ENCODE assay signal across 2 cellular contexts in the genomic region with DNA sequence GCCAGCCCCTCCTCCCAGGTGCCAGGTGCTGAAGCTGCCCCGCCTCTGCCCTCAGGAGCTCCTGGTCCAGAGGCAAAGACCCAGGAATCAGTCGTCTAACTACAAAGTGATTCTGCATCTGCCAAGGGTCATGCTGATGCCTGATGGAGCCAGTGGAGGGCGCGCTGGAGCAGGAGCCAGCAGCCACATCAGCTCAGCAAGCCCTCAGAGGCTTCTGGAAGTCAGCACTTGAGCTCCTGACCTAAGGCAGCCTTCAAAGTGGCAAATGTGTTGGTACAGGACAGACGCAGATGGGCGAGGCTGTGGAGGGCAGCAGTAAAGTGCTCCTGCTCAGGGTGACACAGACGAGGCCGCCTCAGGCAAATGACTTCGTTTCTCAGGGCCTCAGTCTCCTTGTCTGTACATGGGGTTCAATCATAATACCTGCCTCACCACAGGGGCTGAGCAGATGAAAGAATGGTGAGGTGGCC.
TF ChIP-seq lines count a peak whose summit lies in the region.

No MANE protein-coding gene starts in this region.

TF ChIP-seq in HEK293, 187 proteins besides CTCF, POLR2A, EP300 and RAD21:
- TF ChIP-seq, protein P1, sequence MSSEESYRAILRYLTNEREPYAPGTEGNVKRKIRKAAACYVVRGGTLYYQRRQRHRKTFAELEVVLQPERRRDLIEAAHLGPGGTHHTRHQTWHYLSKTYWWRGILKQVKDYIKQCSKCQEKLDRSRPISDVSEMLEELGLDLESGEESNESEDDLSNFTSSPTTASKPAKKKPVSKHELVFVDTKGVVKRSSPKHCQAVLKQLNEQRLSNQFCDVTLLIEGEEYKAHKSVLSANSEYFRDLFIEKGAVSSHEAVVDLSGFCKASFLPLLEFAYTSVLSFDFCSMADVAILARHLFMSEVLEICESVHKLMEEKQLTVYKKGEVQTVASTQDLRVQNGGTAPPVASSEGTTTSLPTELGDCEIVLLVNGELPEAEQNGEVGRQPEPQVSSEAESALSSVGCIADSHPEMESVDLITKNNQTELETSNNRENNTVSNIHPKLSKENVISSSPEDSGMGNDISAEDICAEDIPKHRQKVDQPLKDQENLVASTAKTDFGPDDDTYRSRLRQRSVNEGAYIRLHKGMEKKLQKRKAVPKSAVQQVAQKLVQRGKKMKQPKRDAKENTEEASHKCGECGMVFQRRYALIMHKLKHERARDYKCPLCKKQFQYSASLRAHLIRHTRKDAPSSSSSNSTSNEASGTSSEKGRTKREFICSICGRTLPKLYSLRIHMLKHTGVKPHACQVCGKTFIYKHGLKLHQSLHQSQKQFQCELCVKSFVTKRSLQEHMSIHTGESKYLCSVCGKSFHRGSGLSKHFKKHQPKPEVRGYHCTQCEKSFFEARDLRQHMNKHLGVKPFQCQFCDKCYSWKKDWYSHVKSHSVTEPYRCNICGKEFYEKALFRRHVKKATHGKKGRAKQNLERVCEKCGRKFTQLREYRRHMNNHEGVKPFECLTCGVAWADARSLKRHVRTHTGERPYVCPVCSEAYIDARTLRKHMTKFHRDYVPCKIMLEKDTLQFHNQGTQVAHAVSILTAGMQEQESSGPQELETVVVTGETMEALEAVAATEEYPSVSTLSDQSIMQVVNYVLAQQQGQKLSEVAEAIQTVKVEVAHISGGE (tag by site-specific recombination; conservative IDR thresholded peaks at IDR 0.05; ENCODE audit: low read depth): no peak
- TF ChIP-seq ZNF2 (tag by site-specific recombination; IDR thresholded peaks at IDR 0.05) (no peak), ZNF645 (tag by site-specific recombination; IDR thresholded peaks at IDR 0.05) (no peak), ZNF19 (tag by site-specific recombination; IDR thresholded peaks at IDR 0.05; ENCODE audit: low read depth) (no peak), ZNF132 (tag by site-specific recombination; IDR thresholded peaks at IDR 0.05; ENCODE audit: borderline replicate concordance) (no peak), ZNF510 (tag by site-specific recombination; IDR thresholded peaks at IDR 0.05; ENCODE audit: insufficient replicate concordance) (no peak), SALL2 (tag by site-specific recombination; IDR thresholded peaks at IDR 0.05; ENCODE audit: borderline replicate concordance) (no peak), ZNF324 (tag by site-specific recombination; IDR thresholded peaks at IDR 0.05) (no peak), ZNF138 (tag by site-specific recombination; IDR thresholded peaks at IDR 0.05; ENCODE audit: borderline replicate concordance) (no peak), ZNF146 (tag by site-specific recombination; IDR thresholded peaks at IDR 0.05) (no peak), ZNF654 (tag by site-specific recombination; IDR thresholded peaks at IDR 0.05; ENCODE audit: low read depth) (peak; percentile 48), ZNF544 (tag by site-specific recombination; IDR thresholded peaks at IDR 0.05) (no peak), ZSCAN30 (tag by site-specific recombination; IDR thresholded peaks at IDR 0.05) (peak; percentile 98), ZEB2 (tag by site-specific recombination; IDR thresholded peaks at IDR 0.05) (no peak), ZNF677 (tag by site-specific recombination; IDR thresholded peaks at IDR 0.05) (no peak)
- TF ChIP-seq, protein P2, sequence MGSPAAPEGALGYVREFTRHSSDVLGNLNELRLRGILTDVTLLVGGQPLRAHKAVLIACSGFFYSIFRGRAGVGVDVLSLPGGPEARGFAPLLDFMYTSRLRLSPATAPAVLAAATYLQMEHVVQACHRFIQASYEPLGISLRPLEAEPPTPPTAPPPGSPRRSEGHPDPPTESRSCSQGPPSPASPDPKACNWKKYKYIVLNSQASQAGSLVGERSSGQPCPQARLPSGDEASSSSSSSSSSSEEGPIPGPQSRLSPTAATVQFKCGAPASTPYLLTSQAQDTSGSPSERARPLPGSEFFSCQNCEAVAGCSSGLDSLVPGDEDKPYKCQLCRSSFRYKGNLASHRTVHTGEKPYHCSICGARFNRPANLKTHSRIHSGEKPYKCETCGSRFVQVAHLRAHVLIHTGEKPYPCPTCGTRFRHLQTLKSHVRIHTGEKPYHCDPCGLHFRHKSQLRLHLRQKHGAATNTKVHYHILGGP (tag by site-specific recombination; IDR thresholded peaks at IDR 0.05): no peak

TF ChIP-seq in HepG2, 621 proteins besides CTCF, POLR2A, EP300 and RAD21 (continues in another document):
- TF ChIP-seq XRCC5 (optimal IDR thresholded peaks at IDR 0.05; ENCODE audit: low read length) (peak; percentile 67), SOX6 (IDR thresholded peaks at IDR 0.05) (no peak), SOX6 (CRISPR knock-in tag; IDR thresholded peaks at IDR 0.05) (peak; percentile 23; the same call in 1 of the 2 replicates), THAP11 (CRISPR knock-in tag; IDR thresholded peaks at IDR 0.05) (peak; percentile 33; the same call in 1 of the 2 replicates), SMC3 (IDR thresholded peaks at IDR 0.05; ENCODE audit: low read length) (peak; percentile 48), IRF2 (CRISPR knock-in tag; IDR thresholded peaks at IDR 0.05) (no peak), FOSL2 (CRISPR knock-in tag; IDR thresholded peaks at IDR 0.05) (0 out of 2 replicates have a peak, but pooled peaks have one; percentile 36), POLR2AphosphoS2 (IDR thresholded peaks at IDR 0.05; ENCODE audit: low read depth, low read length) (0 out of 2 replicates have a peak, but pooled peaks have one; percentile 38), NRL (CRISPR knock-in tag; IDR thresholded peaks at IDR 0.05; ENCODE audit: borderline replicate concordance) (0 out of 2 replicates have a peak, but pooled peaks have one; percentile 25), SALL1 (CRISPR knock-in tag; IDR thresholded peaks at IDR 0.05) (peak; percentile 37; the same call in 1 of the 2 replicates), TARDBP (CRISPR knock-in tag; IDR thresholded peaks at IDR 0.05) (0 out of 2 replicates have a peak, but pooled peaks have one; percentile 20), REXO4 (CRISPR knock-in tag; IDR thresholded peaks at IDR 0.05; ENCODE audit: borderline replicate concordance) (no peak), ZMYM3 (CRISPR knock-in tag; IDR thresholded peaks at IDR 0.05) (peak; percentile 74), CHCHD3 (CRISPR knock-in tag; IDR thresholded peaks at IDR 0.05) (no peak), NONO (IDR thresholded peaks at IDR 0.05) (no peak), NONO (CRISPR knock-in tag; conservative IDR thresholded peaks at IDR 0.05) (peak; percentile 42; the same call in 1 of the 2 replicates), ZFP91 (CRISPR knock-in tag; IDR thresholded peaks at IDR 0.05; ENCODE audit: borderline replicate concordance) (peak; percentile 32; the same call in 1 of the 2 replicates), ZNF687 (CRISPR knock-in tag; IDR thresholded peaks at IDR 0.05) (peak; percentile 64), ZNF441 (CRISPR knock-in tag; IDR thresholded peaks at IDR 0.05; ENCODE audit: borderline replicate concordance) (no peak), AGO2 (optimal IDR thresholded peaks at IDR 0.05; ENCODE audit: low read depth, low read length) (peak; percentile 52), CHD4 (IDR thresholded peaks at IDR 0.05; ENCODE audit: borderline replicate concordance, low read length) (peak; percentile 59; the same call in 1 of the 2 replicates), CBX5 (CRISPR knock-in tag; IDR thresholded peaks at IDR 0.05; ENCODE audit: borderline replicate concordance) (peak; percentile 29; the same call in 1 of the 2 replicates), ZBTB3 (CRISPR knock-in tag; IDR thresholded peaks at IDR 0.05; ENCODE audit: borderline replicate concordance, low read depth) (no peak), ZNF629 (CRISPR knock-in tag; conservative IDR thresholded peaks at IDR 0.05) (peak; percentile 90)
- TF ChIP-seq, protein P3, sequence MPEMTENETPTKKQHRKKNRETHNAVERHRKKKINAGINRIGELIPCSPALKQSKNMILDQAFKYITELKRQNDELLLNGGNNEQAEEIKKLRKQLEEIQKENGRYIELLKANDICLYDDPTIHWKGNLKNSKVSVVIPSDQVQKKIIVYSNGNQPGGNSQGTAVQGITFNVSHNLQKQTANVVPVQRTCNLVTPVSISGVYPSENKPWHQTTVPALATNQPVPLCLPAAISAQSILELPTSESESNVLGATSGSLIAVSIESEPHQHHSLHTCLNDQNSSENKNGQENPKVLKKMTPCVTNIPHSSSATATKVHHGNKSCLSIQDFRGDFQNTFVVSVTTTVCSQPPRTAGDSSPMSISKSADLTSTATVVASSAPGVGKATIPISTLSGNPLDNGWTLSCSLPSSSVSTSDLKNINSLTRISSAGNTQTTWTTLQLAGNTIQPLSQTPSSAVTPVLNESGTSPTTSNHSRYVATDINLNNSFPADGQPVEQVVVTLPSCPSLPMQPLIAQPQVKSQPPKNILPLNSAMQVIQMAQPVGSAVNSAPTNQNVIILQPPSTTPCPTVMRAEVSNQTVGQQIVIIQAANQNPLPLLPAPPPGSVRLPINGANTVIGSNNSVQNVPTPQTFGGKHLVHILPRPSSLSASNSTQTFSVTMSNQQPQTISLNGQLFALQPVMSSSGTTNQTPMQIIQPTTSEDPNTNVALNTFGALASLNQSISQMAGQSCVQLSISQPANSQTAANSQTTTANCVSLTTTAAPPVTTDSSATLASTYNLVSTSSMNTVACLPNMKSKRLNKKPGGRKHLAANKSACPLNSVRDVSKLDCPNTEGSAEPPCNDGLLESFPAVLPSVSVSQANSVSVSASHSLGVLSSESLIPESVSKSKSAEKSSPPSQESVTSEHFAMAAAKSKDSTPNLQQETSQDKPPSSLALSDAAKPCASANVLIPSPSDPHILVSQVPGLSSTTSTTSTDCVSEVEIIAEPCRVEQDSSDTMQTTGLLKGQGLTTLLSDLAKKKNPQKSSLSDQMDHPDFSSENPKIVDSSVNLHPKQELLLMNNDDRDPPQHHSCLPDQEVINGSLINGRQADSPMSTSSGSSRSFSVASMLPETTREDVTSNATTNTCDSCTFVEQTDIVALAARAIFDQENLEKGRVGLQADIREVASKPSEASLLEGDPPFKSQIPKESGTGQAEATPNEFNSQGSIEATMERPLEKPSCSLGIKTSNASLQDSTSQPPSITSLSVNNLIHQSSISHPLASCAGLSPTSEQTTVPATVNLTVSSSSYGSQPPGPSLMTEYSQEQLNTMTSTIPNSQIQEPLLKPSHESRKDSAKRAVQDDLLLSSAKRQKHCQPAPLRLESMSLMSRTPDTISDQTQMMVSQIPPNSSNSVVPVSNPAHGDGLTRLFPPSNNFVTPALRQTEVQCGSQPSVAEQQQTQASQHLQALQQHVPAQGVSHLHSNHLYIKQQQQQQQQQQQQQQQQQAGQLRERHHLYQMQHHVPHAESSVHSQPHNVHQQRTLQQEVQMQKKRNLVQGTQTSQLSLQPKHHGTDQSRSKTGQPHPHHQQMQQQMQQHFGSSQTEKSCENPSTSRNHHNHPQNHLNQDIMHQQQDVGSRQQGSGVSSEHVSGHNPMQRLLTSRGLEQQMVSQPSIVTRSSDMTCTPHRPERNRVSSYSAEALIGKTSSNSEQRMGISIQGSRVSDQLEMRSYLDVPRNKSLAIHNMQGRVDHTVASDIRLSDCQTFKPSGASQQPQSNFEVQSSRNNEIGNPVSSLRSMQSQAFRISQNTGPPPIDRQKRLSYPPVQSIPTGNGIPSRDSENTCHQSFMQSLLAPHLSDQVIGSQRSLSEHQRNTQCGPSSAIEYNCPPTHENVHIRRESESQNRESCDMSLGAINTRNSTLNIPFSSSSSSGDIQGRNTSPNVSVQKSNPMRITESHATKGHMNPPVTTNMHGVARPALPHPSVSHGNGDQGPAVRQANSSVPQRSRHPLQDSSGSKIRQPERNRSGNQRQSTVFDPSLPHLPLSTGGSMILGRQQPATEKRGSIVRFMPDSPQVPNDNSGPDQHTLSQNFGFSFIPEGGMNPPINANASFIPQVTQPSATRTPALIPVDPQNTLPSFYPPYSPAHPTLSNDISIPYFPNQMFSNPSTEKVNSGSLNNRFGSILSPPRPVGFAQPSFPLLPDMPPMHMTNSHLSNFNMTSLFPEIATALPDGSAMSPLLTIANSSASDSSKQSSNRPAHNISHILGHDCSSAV (CRISPR knock-in tag; IDR thresholded peaks at IDR 0.05; ENCODE audit: borderline replicate concordance): no peak
- TF ChIP-seq, protein P4, sequence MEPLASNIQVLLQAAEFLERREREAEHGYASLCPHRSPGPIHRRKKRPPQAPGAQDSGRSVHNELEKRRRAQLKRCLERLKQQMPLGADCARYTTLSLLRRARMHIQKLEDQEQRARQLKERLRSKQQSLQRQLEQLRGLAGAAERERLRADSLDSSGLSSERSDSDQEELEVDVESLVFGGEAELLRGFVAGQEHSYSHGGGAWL (CRISPR knock-in tag; IDR thresholded peaks at IDR 0.05): 0 out of 2 replicates have a peak, but pooled peaks have one; percentile 21
